2 cellular contexts compared by ENCODE assay signal in the genomic region with DNA sequence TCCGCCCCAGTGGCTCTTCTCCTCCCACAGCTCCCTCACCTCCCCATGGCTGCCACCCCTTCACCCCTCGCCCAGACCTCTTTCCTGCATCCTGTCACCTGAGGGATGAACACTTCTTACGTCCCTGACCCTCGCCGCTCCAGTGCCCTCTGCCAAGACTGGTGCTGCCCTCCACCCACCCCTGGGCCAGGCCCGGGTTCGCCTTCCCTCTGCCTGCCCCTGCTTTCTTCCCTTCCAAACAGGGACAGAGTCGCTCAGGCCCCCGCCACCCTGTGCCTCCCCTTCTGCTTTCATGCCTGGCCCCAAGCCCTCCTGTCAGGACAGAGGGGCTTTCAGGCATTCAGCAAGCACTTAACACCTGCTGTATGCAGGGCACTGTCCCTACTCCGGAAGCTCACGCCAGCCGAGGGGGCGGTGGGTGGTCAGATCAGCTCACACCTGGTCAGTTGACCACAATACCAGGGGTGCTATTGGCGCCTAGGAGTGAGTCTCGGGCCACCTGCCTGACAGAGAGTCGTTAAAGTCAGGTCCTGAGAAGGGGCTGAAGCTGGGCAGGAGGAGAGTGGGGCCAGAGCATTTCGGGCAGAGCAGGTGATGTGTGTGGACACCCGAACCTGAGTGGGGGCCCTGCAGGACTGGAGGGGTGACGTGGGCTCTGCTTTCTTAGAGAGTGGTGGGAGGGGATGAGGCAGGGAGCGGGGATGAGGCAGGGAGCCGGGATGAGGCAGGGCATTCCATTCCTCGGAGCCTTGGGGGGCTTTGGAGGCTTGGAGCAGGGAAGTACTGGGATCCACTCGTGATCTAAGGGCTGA.
TF ChIP-seq lines count a peak whose summit lies in the region.

No MANE protein-coding gene starts in this region.

TF ChIP-seq in SK-N-SH, 30 proteins besides CTCF, POLR2A, EP300 and RAD21 (continued from another document):
- TF ChIP-seq, protein P1, sequence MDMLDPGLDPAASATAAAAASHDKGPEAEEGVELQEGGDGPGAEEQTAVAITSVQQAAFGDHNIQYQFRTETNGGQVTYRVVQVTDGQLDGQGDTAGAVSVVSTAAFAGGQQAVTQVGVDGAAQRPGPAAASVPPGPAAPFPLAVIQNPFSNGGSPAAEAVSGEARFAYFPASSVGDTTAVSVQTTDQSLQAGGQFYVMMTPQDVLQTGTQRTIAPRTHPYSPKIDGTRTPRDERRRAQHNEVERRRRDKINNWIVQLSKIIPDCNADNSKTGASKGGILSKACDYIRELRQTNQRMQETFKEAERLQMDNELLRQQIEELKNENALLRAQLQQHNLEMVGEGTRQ (IDR thresholded peaks at IDR 0.05; ENCODE audit: borderline replicate concordance, low read depth, low read length): no peak
- TF ChIP-seq RFX5 (IDR thresholded peaks at IDR 0.05; ENCODE audit: low read length) (no peak), FOXJ3 (CRISPR knock-in tag; IDR thresholded peaks at IDR 0.05) (no peak), POLR2AphosphoS5 (IDR thresholded peaks at IDR 0.05; ENCODE audit: low read depth, low read length) (no peak), EZH2phosphoT487 (IDR thresholded peaks at IDR 0.05; ENCODE audit: borderline replicate concordance, low read depth) (no peak), RCOR1 (IDR thresholded peaks at IDR 0.05; ENCODE audit: low read length) (no peak), FOXM1 (IDR thresholded peaks at IDR 0.05; ENCODE audit: low read depth) (no peak)
- TF ChIP-seq, protein P2, sequence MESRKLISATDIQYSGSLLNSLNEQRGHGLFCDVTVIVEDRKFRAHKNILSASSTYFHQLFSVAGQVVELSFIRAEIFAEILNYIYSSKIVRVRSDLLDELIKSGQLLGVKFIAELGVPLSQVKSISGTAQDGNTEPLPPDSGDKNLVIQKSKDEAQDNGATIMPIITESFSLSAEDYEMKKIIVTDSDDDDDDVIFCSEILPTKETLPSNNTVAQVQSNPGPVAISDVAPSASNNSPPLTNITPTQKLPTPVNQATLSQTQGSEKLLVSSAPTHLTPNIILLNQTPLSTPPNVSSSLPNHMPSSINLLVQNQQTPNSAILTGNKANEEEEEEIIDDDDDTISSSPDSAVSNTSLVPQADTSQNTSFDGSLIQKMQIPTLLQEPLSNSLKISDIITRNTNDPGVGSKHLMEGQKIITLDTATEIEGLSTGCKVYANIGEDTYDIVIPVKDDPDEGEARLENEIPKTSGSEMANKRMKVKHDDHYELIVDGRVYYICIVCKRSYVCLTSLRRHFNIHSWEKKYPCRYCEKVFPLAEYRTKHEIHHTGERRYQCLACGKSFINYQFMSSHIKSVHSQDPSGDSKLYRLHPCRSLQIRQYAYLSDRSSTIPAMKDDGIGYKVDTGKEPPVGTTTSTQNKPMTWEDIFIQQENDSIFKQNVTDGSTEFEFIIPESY (IDR thresholded peaks at IDR 0.05; ENCODE audit: borderline replicate concordance, low read depth): no peak
- TF ChIP-seq, protein P3, sequence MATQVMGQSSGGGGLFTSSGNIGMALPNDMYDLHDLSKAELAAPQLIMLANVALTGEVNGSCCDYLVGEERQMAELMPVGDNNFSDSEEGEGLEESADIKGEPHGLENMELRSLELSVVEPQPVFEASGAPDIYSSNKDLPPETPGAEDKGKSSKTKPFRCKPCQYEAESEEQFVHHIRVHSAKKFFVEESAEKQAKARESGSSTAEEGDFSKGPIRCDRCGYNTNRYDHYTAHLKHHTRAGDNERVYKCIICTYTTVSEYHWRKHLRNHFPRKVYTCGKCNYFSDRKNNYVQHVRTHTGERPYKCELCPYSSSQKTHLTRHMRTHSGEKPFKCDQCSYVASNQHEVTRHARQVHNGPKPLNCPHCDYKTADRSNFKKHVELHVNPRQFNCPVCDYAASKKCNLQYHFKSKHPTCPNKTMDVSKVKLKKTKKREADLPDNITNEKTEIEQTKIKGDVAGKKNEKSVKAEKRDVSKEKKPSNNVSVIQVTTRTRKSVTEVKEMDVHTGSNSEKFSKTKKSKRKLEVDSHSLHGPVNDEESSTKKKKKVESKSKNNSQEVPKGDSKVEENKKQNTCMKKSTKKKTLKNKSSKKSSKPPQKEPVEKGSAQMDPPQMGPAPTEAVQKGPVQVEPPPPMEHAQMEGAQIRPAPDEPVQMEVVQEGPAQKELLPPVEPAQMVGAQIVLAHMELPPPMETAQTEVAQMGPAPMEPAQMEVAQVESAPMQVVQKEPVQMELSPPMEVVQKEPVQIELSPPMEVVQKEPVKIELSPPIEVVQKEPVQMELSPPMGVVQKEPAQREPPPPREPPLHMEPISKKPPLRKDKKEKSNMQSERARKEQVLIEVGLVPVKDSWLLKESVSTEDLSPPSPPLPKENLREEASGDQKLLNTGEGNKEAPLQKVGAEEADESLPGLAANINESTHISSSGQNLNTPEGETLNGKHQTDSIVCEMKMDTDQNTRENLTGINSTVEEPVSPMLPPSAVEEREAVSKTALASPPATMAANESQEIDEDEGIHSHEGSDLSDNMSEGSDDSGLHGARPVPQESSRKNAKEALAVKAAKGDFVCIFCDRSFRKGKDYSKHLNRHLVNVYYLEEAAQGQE (IDR thresholded peaks at IDR 0.05; ENCODE audit: low read depth, low read length): no peak

TF ChIP-seq in SK-N-SH treated with all-trans-retinoic acid at 6 μM for 48 hours, 23 proteins besides CTCF, POLR2A, EP300 and RAD21 (continued from another document):
- TF ChIP-seq BACH2 (CRISPR knock-in tag; IDR thresholded peaks at IDR 0.05; ENCODE audit: borderline replicate concordance) (no peak), ZNF8 (CRISPR knock-in tag; IDR thresholded peaks at IDR 0.05) (no peak)
